Comparison of ENCODE assay signal across 8 cellular contexts in genomic region chr1:62295921-62296451, GRCh38. TPM values are rescaled to one million over a fixed set of nuclear protein-coding genes. Genes with fewer than 3 reads are reported as not detected.
A peak's percentile ranks its signal among the peaks of the same experiment; 100 is the strongest.
DNase-seq lines count a peak whose midpoint lies in the region; ATAC-seq, FAIRE-seq and TF ChIP-seq lines count a peak whose summit lies in the region.
"Had no signal": no experiment of that assay in that cellular context is flagged by ENCODE, and none has a peak within 500 bp of the region (broad histone marks: within the 10 kb centered on the region; RNA-seq: fewer than 3 reads in every experiment).

No MANE protein-coding gene starts in this region.

- no peaks in the 10 kb centered on the region for H3K9me3 ChIP-seq in astrocyte (ENCODE audit: insufficient read depth, low read depth, low read length)

- H3K36me3 Mint-ChIP-seq in astrocyte (ENCODE audit: low read depth, unreplicated experiment): peaks cover under 1% of the 10 kb centered on the region

- no peak for TF ChIP-seq CTCF in astrocyte (IDR thresholded peaks at IDR 0.05; ENCODE audit: insufficient read depth, low read depth, low read length)

- peak; percentile 88 for FAIRE-seq in astrocyte (lab: Jason Lieb, UNC)

- no peaks in the 10 kb centered on the region for H4K20me1 ChIP-seq in astrocyte (ENCODE audit: insufficient read depth, low read length)

- intact Hi-C loops in sciatic nerve (cut with DNase I): no loop called here

- H3K27me3 ChIP-seq in astrocyte (ENCODE audit: insufficient read depth, low read length): peaks cover 16% of the 10 kb centered on the region

- H3K36me3 ChIP-seq in astrocyte (ENCODE audit: insufficient read depth, low read length): no peaks in the 10 kb centered on the region

- H3K9me3 Mint-ChIP-seq in astrocyte (ENCODE audit: unreplicated experiment): no peaks in the 10 kb centered on the region

- H3K4me3 Mint-ChIP-seq in astrocyte (ENCODE audit: unreplicated experiment): no peak overlapping the region

- H3K4me3 ChIP-seq in astrocyte (ENCODE audit: insufficient read depth, low read depth, low read length): no peak overlapping the region

- H3K27ac Mint-ChIP-seq in astrocyte (ENCODE audit: unreplicated experiment): no peak overlapping the region

- ATAC-seq in GM19452 (IDR thresholded peaks at IDR 0.05; ENCODE audit: unreplicated experiment) (peak; percentile 78), HG03432 (IDR thresholded peaks at IDR 0.05; ENCODE audit: unreplicated experiment) (peak; percentile 83), sciatic nerve (peak; percentile 57), HG03039 (IDR thresholded peaks at IDR 0.05; ENCODE audit: unreplicated experiment) (no peak)

- peaks cover 1% of the 10 kb centered on the region for H3K27me3 Mint-ChIP-seq in astrocyte (ENCODE audit: low read depth, unreplicated experiment)

- DNase-seq in astrocyte (ENCODE audit: low read depth): peak; percentile 77
- DNase-seq in sciatic nerve (ENCODE audit: low spot score): no peak
- no peak for DNase-seq in NCI-H524 treated with DMSO at 0.1 percent for 48 hours (lab: John Stamatoyannopoulos, UW)
- no peak for DNase-seq in NCI-H2107 (lab: John Stamatoyannopoulos, UW)
- DNase-seq: stimulated activated CD4-positive, alpha-beta T cell treated with anti-CD3 and anti-CD28 coated beads, Interleukin-1b, Interleukin-23, amount 100 ng/mL, for 48 hours had no signal

- peak overlapping the region; percentile 72 for H3K4me2 ChIP-seq in astrocyte (ENCODE audit: low read length)

- H3K9ac ChIP-seq in astrocyte (ENCODE audit: low read length): no peak overlapping the region

- peaks cover 14% of the 10 kb centered on the region for H3K4me1 ChIP-seq in astrocyte (ENCODE audit: insufficient read depth, low read length)

- peak overlapping the region; percentile 45 for H2AFZ ChIP-seq in astrocyte (ENCODE audit: low read depth, low read length)

- peaks cover 12% of the 10 kb centered on the region for H3K4me1 Mint-ChIP-seq in astrocyte (ENCODE audit: low read depth, unreplicated experiment)

- H3K79me2 ChIP-seq in astrocyte (ENCODE audit: insufficient read depth, low read length): no peaks in the 10 kb centered on the region

- H3K27ac ChIP-seq in astrocyte (ENCODE audit: low read depth, low read length): no peak overlapping the region

RNA-seq across cellular contexts. Expression of gene KANK4, which starts 23.2 kb away (rescaled TPM):
- total RNA-seq in astrocyte: 8.5 and 14.5 TPM in 2 replicates
- total RNA-seq in sciatic nerve: 69.9 TPM
